In the genomic region with DNA sequence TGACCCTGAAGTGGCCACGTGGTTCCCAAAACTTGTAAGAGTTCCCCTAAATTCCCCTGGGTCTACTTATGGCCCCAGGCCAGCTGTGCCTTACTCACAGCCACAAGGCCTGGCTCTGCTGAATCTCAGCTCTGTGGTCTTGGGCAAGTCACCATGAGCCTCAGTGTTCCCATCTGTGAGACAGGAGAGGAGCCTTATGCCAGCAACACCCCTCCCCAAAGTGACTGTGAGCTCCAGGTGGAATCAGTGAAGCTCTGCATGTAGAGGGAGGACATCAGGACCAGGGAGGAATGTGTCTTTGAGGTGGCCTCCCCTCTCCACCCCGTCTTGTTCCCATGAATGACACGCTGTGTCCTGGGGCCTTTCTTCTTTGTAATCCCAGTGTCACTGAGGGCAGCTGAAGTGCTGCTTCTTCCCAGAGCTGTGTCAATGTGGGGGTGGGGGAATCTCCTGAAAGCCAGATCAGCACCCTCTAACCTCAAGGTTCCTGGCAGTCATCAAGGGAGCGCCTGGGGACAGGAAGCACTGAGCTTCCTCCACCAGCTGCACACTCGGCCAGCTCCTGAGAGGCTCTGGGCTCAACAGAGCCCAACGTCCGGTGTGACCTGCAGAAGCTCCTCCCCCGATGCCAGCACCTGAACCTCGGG, we compare ENCODE assay signal across 9 cellular contexts.
DNase-seq lines count a peak whose midpoint lies in the region; ATAC-seq and TF ChIP-seq lines count a peak whose summit lies in the region.
"Had no signal": no experiment of that assay in that cellular context is flagged by ENCODE, and none has a peak within 500 bp of the region (broad histone marks: within the 10 kb centered on the region; RNA-seq: fewer than 3 reads in every experiment).

No MANE protein-coding gene starts in this region.

- no peaks in the 10 kb centered on the region for H3K27me3 ChIP-seq in ascending aorta
- no peaks in the 10 kb centered on the region for H3K27me3 ChIP-seq in suprapubic skin

- peak; percentile 63 for DNase-seq in T-helper 2 cell treated with Interferon-gamma antibody and Interleukin-4, amounts not matched to agents 5 μg/mL and 100 μg/mL, for 36 hours (ENCODE audit: low spot score)
- no peak for DNase-seq in T-helper 2 cell
- DNase-seq in M059J (ENCODE audit: low read depth) = peak; percentile 92
- peak; percentile 59 to 85 for DNase-seq in ascending aorta (ENCODE audit: low spot score in 2 of 2)
- DNase-seq in midbrain (lab: John Stamatoyannopoulos, UW) = peak; percentile 4
- no peak for DNase-seq in cortex of kidney (lab: John Stamatoyannopoulos, UW)
- DNase-seq in suprapubic skin (ENCODE audit: low spot score in 2 of 2) = no peak

- no peak overlapping the region for H3K27ac ChIP-seq in ascending aorta
- no peak overlapping the region for H3K27ac ChIP-seq in suprapubic skin

- peaks cover 60% of the 10 kb centered on the region for H3K4me1 Mint-ChIP-seq in T-helper 2 cell treated with Interferon-gamma antibody and Interleukin-4, amounts not matched to agents 5 μg/mL and 100 μg/mL, for 36 hours (ENCODE audit: low read depth)

- peaks cover 7 to 32% of the 10 kb centered on the region in 2 donors for H3K4me1 ChIP-seq in ascending aorta
- H3K4me1 ChIP-seq in suprapubic skin = peaks cover 34% of the 10 kb centered on the region

- H3K4me3 ChIP-seq in ascending aorta = no peak overlapping the region
- no peak overlapping the region for H3K4me3 ChIP-seq in suprapubic skin

- H3K36me3 ChIP-seq in ascending aorta = no peaks in the 10 kb centered on the region
- H3K36me3 ChIP-seq in suprapubic skin = no peaks in the 10 kb centered on the region

- peaks cover 9% of the 10 kb centered on the region for H3K9me3 Mint-ChIP-seq in T-helper 2 cell treated with Interferon-gamma antibody and Interleukin-4, amounts not matched to agents 5 μg/mL and 100 μg/mL, for 36 hours

- H3K4me3 Mint-ChIP-seq in T-helper 2 cell treated with Interferon-gamma antibody and Interleukin-4, amounts not matched to agents 5 μg/mL and 100 μg/mL, for 36 hours = peak overlapping the region; percentile 62
- H3K4me3 Mint-ChIP-seq: brain had no signal

- H3K36me3 Mint-ChIP-seq in T-helper 2 cell treated with Interferon-gamma antibody and Interleukin-4, amounts not matched to agents 5 μg/mL and 100 μg/mL, for 36 hours (ENCODE audit: low read depth) = peaks cover 4% of the 10 kb centered on the region
- H3K36me3 Mint-ChIP-seq: brain had no signal

- ATAC-seq in GM21825 (IDR thresholded peaks at IDR 0.05; ENCODE audit: unreplicated experiment) = peak; percentile 42

- TF ChIP-seq CTCF in ascending aorta (IDR thresholded peaks at IDR 0.05) (no peak), suprapubic skin (IDR thresholded peaks at IDR 0.05) (no peak)

- TF ChIP-seq EP300 in suprapubic skin (IDR thresholded peaks at IDR 0.05) = no peak

- peaks cover 23% of the 10 kb centered on the region for H3K27me3 Mint-ChIP-seq in T-helper 2 cell treated with Interferon-gamma antibody and Interleukin-4, amounts not matched to agents 5 μg/mL and 100 μg/mL, for 36 hours (ENCODE audit: low read depth)

- TF ChIP-seq POLR2A in suprapubic skin (IDR thresholded peaks at IDR 0.05) = no peak

- intact Hi-C loops in ascending aorta (cut with DNase I) = no loop called here

- 37% methylated on average over 8 of the region's 9 CpGs for WGBS in suprapubic skin

- peak overlapping the region; percentile 71 for H3K27ac Mint-ChIP-seq in T-helper 2 cell treated with Interferon-gamma antibody and Interleukin-4, amounts not matched to agents 5 μg/mL and 100 μg/mL, for 36 hours

- H3K9me3 ChIP-seq in ascending aorta = no peaks in the 10 kb centered on the region
- H3K9me3 ChIP-seq in suprapubic skin = no peaks in the 10 kb centered on the region

Comparison
In these comparisons a context has a peak if more than half of its experiments do, and no peak if none do; other contexts are left out.
1. DNase-seq: peak in T-helper 2 cell treated with Interferon-gamma antibody and Interleukin-4, amounts not matched to agents 5 μg/mL and 100 μg/mL, for 36 hours (single experiment), M059J (single experiment), ascending aorta (2 of 2) and midbrain (single experiment); none in T-helper 2 cell (0 of 5), cortex of kidney (single experiment) and suprapubic skin (0 of 2).